ENCODE assay signal across 2 cellular contexts in the genomic region with DNA sequence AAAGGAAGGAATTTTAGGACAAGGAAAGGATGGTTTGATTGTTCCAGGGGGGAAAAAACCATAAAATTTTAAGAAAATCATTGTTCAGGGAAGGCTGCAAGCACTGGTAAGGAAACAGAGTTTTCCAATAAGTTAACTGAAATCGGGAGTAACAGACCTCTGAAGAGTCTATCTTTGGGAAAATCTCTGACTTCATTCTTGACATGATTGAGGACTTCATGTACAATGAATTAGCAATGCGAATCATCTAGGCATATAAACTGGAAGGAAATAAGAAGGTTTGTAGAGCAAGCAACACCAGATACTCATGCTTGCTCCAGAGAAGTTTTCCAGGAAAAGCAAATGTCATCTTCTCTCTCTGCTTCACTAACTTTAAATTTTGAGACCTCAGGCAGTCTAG.
TF ChIP-seq lines count a peak whose summit lies in the region.

No MANE protein-coding gene starts in this region.

TF ChIP-seq in HepG2, 621 proteins besides CTCF, POLR2A, EP300 and RAD21:
- no peak for TF ChIP-seq GABPA (IDR thresholded peaks at IDR 0.05; ENCODE audit: low read depth, low read length)
- TF ChIP-seq GABPA (CRISPR knock-in tag; IDR thresholded peaks at IDR 0.05; ENCODE audit: low read depth): no peak
- TF ChIP-seq GLI4 (CRISPR knock-in tag; IDR thresholded peaks at IDR 0.05; ENCODE audit: borderline replicate concordance): no peak
- TF ChIP-seq, protein P1, sequence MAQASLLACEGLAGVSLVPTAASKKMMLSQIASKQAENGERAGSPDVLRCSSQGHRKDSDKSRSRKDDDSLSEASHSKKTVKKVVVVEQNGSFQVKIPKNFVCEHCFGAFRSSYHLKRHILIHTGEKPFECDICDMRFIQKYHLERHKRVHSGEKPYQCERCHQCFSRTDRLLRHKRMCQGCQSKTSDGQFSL (CRISPR knock-in tag; IDR thresholded peaks at IDR 0.05): no peak
- no peak for TF ChIP-seq ZBTB7A (CRISPR knock-in tag; IDR thresholded peaks at IDR 0.05)
- no peak for TF ChIP-seq CEBPG (CRISPR knock-in tag; IDR thresholded peaks at IDR 0.05)
- TF ChIP-seq, protein P2, sequence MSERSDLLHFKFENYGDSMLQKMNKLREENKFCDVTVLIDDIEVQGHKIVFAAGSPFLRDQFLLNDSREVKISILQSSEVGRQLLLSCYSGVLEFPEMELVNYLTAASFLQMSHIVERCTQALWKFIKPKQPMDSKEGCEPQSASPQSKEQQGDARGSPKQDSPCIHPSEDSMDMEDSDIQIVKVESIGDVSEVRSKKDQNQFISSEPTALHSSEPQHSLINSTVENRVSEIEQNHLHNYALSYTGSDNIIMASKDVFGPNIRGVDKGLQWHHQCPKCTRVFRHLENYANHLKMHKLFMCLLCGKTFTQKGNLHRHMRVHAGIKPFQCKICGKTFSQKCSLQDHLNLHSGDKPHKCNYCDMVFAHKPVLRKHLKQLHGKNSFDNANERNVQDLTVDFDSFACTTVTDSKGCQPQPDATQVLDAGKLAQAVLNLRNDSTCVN (CRISPR knock-in tag; IDR thresholded peaks at IDR 0.05; ENCODE audit: borderline replicate concordance): no peak
- TF ChIP-seq REPIN1 (CRISPR knock-in tag; IDR thresholded peaks at IDR 0.05; ENCODE audit: borderline replicate concordance, low read depth): no peak
- no peak for TF ChIP-seq ZNF564 (CRISPR knock-in tag; IDR thresholded peaks at IDR 0.05)
- TF ChIP-seq, protein P3, sequence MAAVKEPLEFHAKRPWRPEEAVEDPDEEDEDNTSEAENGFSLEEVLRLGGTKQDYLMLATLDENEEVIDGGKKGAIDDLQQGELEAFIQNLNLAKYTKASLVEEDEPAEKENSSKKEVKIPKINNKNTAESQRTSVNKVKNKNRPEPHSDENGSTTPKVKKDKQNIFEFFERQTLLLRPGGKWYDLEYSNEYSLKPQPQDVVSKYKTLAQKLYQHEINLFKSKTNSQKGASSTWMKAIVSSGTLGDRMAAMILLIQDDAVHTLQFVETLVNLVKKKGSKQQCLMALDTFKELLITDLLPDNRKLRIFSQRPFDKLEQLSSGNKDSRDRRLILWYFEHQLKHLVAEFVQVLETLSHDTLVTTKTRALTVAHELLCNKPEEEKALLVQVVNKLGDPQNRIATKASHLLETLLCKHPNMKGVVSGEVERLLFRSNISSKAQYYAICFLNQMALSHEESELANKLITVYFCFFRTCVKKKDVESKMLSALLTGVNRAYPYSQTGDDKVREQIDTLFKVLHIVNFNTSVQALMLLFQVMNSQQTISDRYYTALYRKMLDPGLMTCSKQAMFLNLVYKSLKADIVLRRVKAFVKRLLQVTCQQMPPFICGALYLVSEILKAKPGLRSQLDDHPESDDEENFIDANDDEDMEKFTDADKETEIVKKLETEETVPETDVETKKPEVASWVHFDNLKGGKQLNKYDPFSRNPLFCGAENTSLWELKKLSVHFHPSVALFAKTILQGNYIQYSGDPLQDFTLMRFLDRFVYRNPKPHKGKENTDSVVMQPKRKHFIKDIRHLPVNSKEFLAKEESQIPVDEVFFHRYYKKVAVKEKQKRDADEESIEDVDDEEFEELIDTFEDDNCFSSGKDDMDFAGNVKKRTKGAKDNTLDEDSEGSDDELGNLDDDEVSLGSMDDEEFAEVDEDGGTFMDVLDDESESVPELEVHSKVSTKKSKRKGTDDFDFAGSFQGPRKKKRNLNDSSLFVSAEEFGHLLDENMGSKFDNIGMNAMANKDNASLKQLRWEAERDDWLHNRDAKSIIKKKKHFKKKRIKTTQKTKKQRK (IDR thresholded peaks at IDR 0.05; ENCODE audit: low read length): no peak
- no peak for TF ChIP-seq WIZ (CRISPR knock-in tag; IDR thresholded peaks at IDR 0.05)
- no peak for TF ChIP-seq ZNF550 (CRISPR knock-in tag; IDR thresholded peaks at IDR 0.05; ENCODE audit: borderline replicate concordance)
- TF ChIP-seq ZMAT3 (CRISPR knock-in tag; conservative IDR thresholded peaks at IDR 0.05): no peak
- TF ChIP-seq, protein P4, sequence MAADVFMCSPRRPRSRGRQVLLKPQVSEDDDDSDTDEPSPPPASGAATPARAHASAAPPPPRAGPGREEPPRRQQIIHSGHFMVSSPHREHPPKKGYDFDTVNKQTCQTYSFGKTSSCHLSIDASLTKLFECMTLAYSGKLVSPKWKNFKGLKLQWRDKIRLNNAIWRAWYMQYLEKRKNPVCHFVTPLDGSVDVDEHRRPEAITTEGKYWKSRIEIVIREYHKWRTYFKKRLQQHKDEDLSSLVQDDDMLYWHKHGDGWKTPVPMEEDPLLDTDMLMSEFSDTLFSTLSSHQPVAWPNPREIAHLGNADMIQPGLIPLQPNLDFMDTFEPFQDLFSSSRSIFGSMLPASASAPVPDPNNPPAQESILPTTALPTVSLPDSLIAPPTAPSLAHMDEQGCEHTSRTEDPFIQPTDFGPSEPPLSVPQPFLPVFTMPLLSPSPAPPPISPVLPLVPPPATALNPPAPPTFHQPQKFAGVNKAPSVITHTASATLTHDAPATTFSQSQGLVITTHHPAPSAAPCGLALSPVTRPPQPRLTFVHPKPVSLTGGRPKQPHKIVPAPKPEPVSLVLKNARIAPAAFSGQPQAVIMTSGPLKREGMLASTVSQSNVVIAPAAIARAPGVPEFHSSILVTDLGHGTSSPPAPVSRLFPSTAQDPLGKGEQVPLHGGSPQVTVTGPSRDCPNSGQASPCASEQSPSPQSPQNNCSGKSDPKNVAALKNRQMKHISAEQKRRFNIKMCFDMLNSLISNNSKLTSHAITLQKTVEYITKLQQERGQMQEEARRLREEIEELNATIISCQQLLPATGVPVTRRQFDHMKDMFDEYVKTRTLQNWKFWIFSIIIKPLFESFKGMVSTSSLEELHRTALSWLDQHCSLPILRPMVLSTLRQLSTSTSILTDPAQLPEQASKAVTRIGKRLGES (CRISPR knock-in tag; IDR thresholded peaks at IDR 0.05; ENCODE audit: borderline replicate concordance): no peak
- TF ChIP-seq ZEB1 (IDR thresholded peaks at IDR 0.05; ENCODE audit: insufficient replicate concordance, low read depth): no peak
- no peak for TF ChIP-seq ZNF644 (CRISPR knock-in tag; IDR thresholded peaks at IDR 0.05; ENCODE audit: low read depth)
- no peak for TF ChIP-seq ZNF30 (CRISPR knock-in tag; IDR thresholded peaks at IDR 0.05)
- TF ChIP-seq NFIB (CRISPR knock-in tag; IDR thresholded peaks at IDR 0.05; ENCODE audit: borderline replicate concordance): no peak
- no peak for TF ChIP-seq ZNF749 (CRISPR knock-in tag; IDR thresholded peaks at IDR 0.05; ENCODE audit: borderline replicate concordance)

TF ChIP-seq in endothelial cell of umbilical vein, 7 proteins besides CTCF, POLR2A, EP300 and RAD21:
- TF ChIP-seq FOS (IDR thresholded peaks at IDR 0.05; ENCODE audit: borderline replicate concordance, insufficient read depth, low read length) (no peak), GATA2 (IDR thresholded peaks at IDR 0.05; ENCODE audit: insufficient read depth, insufficient read length, low read depth, low read length) (peak; percentile 56)
